1 cellular context compared by ENCODE assay signal in the genomic region with DNA sequence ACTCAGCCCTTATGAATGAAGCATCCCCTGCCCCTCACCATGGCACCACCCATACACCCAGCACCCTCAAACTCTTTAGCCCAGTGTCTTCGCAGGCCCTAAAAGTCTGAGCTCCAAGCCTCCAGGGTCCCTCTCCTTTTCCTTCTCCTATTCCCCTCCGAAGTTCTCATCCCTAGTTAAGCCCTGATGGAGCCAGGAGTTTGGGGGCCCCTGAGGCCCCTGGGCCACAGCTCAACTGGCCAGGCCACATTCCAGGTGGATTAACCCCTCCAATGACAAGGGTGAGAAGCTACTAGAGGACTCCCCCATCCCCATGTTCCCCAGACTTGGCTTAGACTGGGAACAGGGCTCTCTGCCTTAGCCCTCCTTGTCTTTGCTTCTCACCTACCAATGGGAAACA.
TF ChIP-seq lines count a peak whose summit lies in the region.

No MANE protein-coding gene starts in this region.

TF ChIP-seq in WTC11, 78 proteins besides CTCF, POLR2A, EP300 and RAD21 (continued from another document):
- TF ChIP-seq, protein P1, sequence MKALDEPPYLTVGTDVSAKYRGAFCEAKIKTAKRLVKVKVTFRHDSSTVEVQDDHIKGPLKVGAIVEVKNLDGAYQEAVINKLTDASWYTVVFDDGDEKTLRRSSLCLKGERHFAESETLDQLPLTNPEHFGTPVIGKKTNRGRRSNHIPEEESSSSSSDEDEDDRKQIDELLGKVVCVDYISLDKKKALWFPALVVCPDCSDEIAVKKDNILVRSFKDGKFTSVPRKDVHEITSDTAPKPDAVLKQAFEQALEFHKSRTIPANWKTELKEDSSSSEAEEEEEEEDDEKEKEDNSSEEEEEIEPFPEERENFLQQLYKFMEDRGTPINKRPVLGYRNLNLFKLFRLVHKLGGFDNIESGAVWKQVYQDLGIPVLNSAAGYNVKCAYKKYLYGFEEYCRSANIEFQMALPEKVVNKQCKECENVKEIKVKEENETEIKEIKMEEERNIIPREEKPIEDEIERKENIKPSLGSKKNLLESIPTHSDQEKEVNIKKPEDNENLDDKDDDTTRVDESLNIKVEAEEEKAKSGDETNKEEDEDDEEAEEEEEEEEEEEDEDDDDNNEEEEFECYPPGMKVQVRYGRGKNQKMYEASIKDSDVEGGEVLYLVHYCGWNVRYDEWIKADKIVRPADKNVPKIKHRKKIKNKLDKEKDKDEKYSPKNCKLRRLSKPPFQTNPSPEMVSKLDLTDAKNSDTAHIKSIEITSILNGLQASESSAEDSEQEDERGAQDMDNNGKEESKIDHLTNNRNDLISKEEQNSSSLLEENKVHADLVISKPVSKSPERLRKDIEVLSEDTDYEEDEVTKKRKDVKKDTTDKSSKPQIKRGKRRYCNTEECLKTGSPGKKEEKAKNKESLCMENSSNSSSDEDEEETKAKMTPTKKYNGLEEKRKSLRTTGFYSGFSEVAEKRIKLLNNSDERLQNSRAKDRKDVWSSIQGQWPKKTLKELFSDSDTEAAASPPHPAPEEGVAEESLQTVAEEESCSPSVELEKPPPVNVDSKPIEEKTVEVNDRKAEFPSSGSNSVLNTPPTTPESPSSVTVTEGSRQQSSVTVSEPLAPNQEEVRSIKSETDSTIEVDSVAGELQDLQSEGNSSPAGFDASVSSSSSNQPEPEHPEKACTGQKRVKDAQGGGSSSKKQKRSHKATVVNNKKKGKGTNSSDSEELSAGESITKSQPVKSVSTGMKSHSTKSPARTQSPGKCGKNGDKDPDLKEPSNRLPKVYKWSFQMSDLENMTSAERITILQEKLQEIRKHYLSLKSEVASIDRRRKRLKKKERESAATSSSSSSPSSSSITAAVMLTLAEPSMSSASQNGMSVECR (CRISPR knock-in tag; IDR thresholded peaks at IDR 0.05; ENCODE audit: borderline replicate concordance) = no peak
- TF ChIP-seq STAT6 (CRISPR knock-in tag; conservative IDR thresholded peaks at IDR 0.05; ENCODE audit: low read depth) = no peak
- TF ChIP-seq PRRX2 (CRISPR knock-in tag; IDR thresholded peaks at IDR 0.05) = no peak
- no peak for TF ChIP-seq JAZF1 (CRISPR knock-in tag; IDR thresholded peaks at IDR 0.05)
- no peak for TF ChIP-seq KAT7 (CRISPR knock-in tag; IDR thresholded peaks at IDR 0.05; ENCODE audit: borderline replicate concordance)
- no peak for TF ChIP-seq MAX (CRISPR knock-in tag; IDR thresholded peaks at IDR 0.05)
